Comparison of ENCODE assay signal across 8 cellular contexts in the genomic region with DNA sequence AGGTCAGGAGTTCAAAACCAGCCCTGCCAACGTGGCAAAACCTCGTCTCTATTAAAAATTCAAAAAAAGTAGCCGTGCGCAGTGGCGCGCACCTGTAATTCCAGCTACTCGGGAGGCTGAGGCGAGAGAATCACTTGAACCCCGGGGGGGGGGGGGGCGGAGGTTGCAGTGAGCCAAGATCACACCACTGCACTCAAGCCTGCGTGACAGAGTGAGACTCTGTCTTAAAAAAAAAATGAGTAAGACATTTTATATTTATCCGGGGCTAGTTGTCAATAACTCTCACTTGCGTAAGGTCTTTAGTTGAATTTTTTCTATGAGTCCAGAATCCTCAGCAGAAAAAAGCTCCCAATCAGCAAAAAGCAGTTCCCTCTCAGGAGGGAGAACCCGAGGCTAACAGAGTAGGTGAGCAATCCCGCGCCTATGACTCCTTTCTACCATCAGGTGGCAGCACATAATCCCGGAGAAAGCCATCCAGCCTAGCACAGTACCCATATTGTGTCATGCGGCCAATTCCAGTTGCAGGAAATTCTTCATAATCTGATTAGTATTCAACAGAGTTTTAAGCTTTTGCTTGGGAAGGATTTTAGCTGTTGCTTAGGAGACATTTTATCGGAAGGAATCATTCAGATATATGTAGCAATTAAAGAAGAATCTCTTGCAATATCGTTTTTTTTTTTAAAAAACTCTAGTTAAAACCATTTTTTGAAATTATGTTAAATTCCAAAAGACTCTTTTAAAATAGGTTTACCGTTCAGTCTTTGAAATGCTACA. TPM values are rescaled to one million over a fixed set of nuclear protein-coding genes. Genes with fewer than 3 reads are reported as not detected.
A peak's percentile ranks its signal among the peaks of the same experiment; 100 is the strongest.
DNase-seq lines count a peak whose midpoint lies in the region; ATAC-seq and TF ChIP-seq lines count a peak whose summit lies in the region.

No MANE protein-coding gene starts in this region.

- peak overlapping the region; percentile 63 for H3K9ac ChIP-seq in mesenchymal stem cell (ENCODE audit: low read length)

- H3K4me2 ChIP-seq in mesenchymal stem cell (ENCODE audit: low read length, poor library complexity, severe bottlenecking) = no peak overlapping the region

- peak; percentile 99 for ATAC-seq in GM19468 (IDR thresholded peaks at IDR 0.05; ENCODE audit: extremely low read depth, unreplicated experiment)
- peak; percentile 98 for ATAC-seq in HG03565 (IDR thresholded peaks at IDR 0.05; ENCODE audit: unreplicated experiment)

- H4K91ac ChIP-seq in mesenchymal stem cell (ENCODE audit: low read length) = no peak overlapping the region

- no peak overlapping the region for H3K23ac ChIP-seq in mesenchymal stem cell (ENCODE audit: low read length in 2 of 2)

- no peaks in the 10 kb centered on the region for H3K4me1 ChIP-seq in effector memory CD4-positive, alpha-beta T cell (ENCODE audit: control insufficient read depth, insufficient read depth, low read length, poor library complexity, severe bottlenecking)
- H3K4me1 ChIP-seq in mesenchymal stem cell (ENCODE audit: control insufficient read depth, insufficient read depth, low read depth, low read length) = peaks cover 2% of the 10 kb centered on the region

- no peak overlapping the region for H2BK5ac ChIP-seq in mesenchymal stem cell (ENCODE audit: low read depth, low read length, poor library complexity, severe bottlenecking)

- no peak overlapping the region for H2BK15ac ChIP-seq in mesenchymal stem cell (ENCODE audit: low read depth, poor library complexity, severe bottlenecking)

- H2BK12ac ChIP-seq in mesenchymal stem cell (ENCODE audit: low read length in 2 of 2) = no peak overlapping the region

- H3K14ac ChIP-seq in mesenchymal stem cell (ENCODE audit: low read length in 2 of 2) = no peak overlapping the region

- H3K27ac ChIP-seq in effector memory CD4-positive, alpha-beta T cell (ENCODE audit: insufficient read depth, low read length, poor library complexity, severe bottlenecking) = no peak overlapping the region
- H3K27ac ChIP-seq in mesenchymal stem cell (ENCODE audit: low read length, poor library complexity, severe bottlenecking) = no peak overlapping the region

- TF ChIP-seq CTCF in Calu3 (IDR thresholded peaks at IDR 0.05; ENCODE audit: unreplicated experiment) = peak; percentile 48

- BruUV-seq in Calu3 (replicated peaks; lab: Mats Ljungman, UMichigan) = no TSS peak

- H3K27ac Mint-ChIP-seq in Calu3 (ENCODE audit: unreplicated experiment) = no peak overlapping the region
- no peak overlapping the region for H3K27ac Mint-ChIP-seq in activated CD4-positive, alpha-beta memory T cell treated with anti-CD3 and anti-CD28 coated beads, Interleukin-2, amount 10 ng/mL, durations not matched to agents 7 days and 5 days

- H3K27me3 ChIP-seq in effector memory CD4-positive, alpha-beta T cell (replicated peaks; ENCODE audit: control insufficient read depth, insufficient read depth, low read length, poor library complexity, severe bottlenecking) = no peaks in the 10 kb centered on the region
- H3K27me3 ChIP-seq in mesenchymal stem cell (ENCODE audit: control insufficient read depth in 1 of 2, insufficient read depth in 1 of 2, low read length in 2 of 2) = no peaks in the 10 kb centered on the region

- H2AFZ ChIP-seq in mesenchymal stem cell (ENCODE audit: low read depth, low read length) = no peak overlapping the region

- H3K27me3 Mint-ChIP-seq in Calu3 (ENCODE audit: unreplicated experiment) = no peaks in the 10 kb centered on the region
- H3K27me3 Mint-ChIP-seq in activated CD4-positive, alpha-beta memory T cell treated with anti-CD3 and anti-CD28 coated beads, Interleukin-2, amount 10 ng/mL, durations not matched to agents 7 days and 5 days = peaks cover 14% of the 10 kb centered on the region

- H4K8ac ChIP-seq in mesenchymal stem cell (ENCODE audit: low read length) = no peak overlapping the region

- 59% methylated on average over 16 of the region's 21 CpGs for WGBS in mesenchymal stem cell

- no peaks in the 10 kb centered on the region for H3K9me3 ChIP-seq in effector memory CD4-positive, alpha-beta T cell (ENCODE audit: control insufficient read depth, low read length)
- no peaks in the 10 kb centered on the region for H3K9me3 ChIP-seq in mesenchymal stem cell (ENCODE audit: control insufficient read depth, low read length)

- intact Hi-C loops in Calu3 (cut with micrococcal nuclease; ENCODE audit: unreplicated experiment) = loop anchor here (1.0 to 10.0 kb wide), 3 partner anchors 73 to 200 kb away; no protein-coding TSS in a partner anchor

- CTCF ChIA-PET in Calu3 (lab: Charles Lee) = interaction anchor here (0.6 to 3.4 kb wide), 9 partner anchors 17 to 1998 kb away, joined by 3 to 46 read pairs (median 4); partner anchors contain the start of genes IDH1 and PIKFYVE
- CTCF ChIA-PET in activated CD4-positive, alpha-beta memory T cell treated with anti-CD3 and anti-CD28 coated beads, Interleukin-2, amount 10 ng/mL, durations not matched to agents 7 days and 5 days (lab: Charles Lee) = interaction anchor here (0.6 to 2.9 kb wide), 23 partner anchors 7 to 459 kb away, joined by 3 to 32 read pairs (median 4); partner anchors contain the start of genes C2orf80, IDH1 and PIKFYVE

- no peak overlapping the region for H2AK5ac ChIP-seq in mesenchymal stem cell (ENCODE audit: low read length, severe bottlenecking)

- H3K79me1 ChIP-seq in mesenchymal stem cell (replicated peaks; ENCODE audit: low read length, poor library complexity, severe bottlenecking) = no peaks in the 10 kb centered on the region

- H3K18ac ChIP-seq in mesenchymal stem cell (ENCODE audit: low read depth in 1 of 2, low read length in 2 of 2) = no peak overlapping the region

- no peak overlapping the region for H3K4ac ChIP-seq in mesenchymal stem cell (ENCODE audit: low read depth in 1 of 2, low read length in 2 of 2)

- H3K4me1 Mint-ChIP-seq in Calu3 (ENCODE audit: low read depth, unreplicated experiment) = peaks cover 22% of the 10 kb centered on the region
- no peaks in the 10 kb centered on the region for H3K4me1 Mint-ChIP-seq in activated CD4-positive, alpha-beta memory T cell treated with anti-CD3 and anti-CD28 coated beads, Interleukin-2, amount 10 ng/mL, durations not matched to agents 7 days and 5 days

- H3K36me3 ChIP-seq in effector memory CD4-positive, alpha-beta T cell (ENCODE audit: control insufficient read depth, insufficient read depth, low read length) = no peaks in the 10 kb centered on the region
- no peaks in the 10 kb centered on the region for H3K36me3 ChIP-seq in mesenchymal stem cell (ENCODE audit: control insufficient read depth in 1 of 2, insufficient read depth in 2 of 2, low read depth in 1 of 2, low read length in 2 of 2)

- DNase-seq in Calu3 = peak; percentile 82
- peak; percentile 67 for DNase-seq in NCI-H748 treated with DMSO at 0.1 percent for 48 hours (lab: John Stamatoyannopoulos, UW)
- DNase-seq in activated CD4-positive, alpha-beta memory T cell treated with anti-CD3 and anti-CD28 coated beads, Interleukin-2, amount 10 ng/mL, durations not matched to agents 7 days and 5 days = peak; percentile 59
- DNase-seq in effector memory CD4-positive, alpha-beta T cell = peak; percentile 6 to 20 (median 12)
- peak; percentile 73 for DNase-seq in mesenchymal stem cell
- DNase-seq in stimulated activated CD8-positive, alpha-beta memory T cell treated with anti-CD3 and anti-CD28 coated beads, Interleukin-2, amount 100 ng/mL, for 1 hour (ENCODE audit: low read depth in 2 of 2) = peak; percentile 20 to 28

- H2BK120ac ChIP-seq in mesenchymal stem cell (ENCODE audit: low read depth, low read length) = no peak overlapping the region

- H3K4me3 Mint-ChIP-seq in Calu3 (ENCODE audit: low read depth, unreplicated experiment) = no peak overlapping the region
- no peak overlapping the region for H3K4me3 Mint-ChIP-seq in activated CD4-positive, alpha-beta memory T cell treated with anti-CD3 and anti-CD28 coated beads, Interleukin-2, amount 10 ng/mL, durations not matched to agents 7 days and 5 days

- no peak overlapping the region for H3K4me3 ChIP-seq in effector memory CD4-positive, alpha-beta T cell (ENCODE audit: insufficient read depth, low read depth, low read length, poor library complexity, severe bottlenecking)
- no peak overlapping the region for H3K4me3 ChIP-seq in mesenchymal stem cell (ENCODE audit: insufficient read depth in 1 of 2, low read depth in 1 of 2, low read length in 2 of 2)

- H3K9me3 Mint-ChIP-seq in Calu3 (ENCODE audit: low read depth, unreplicated experiment) = no peaks in the 10 kb centered on the region
- H3K9me3 Mint-ChIP-seq in activated CD4-positive, alpha-beta memory T cell treated with anti-CD3 and anti-CD28 coated beads, Interleukin-2, amount 10 ng/mL, durations not matched to agents 7 days and 5 days = no peaks in the 10 kb centered on the region

- POLR2A ChIA-PET in activated CD4-positive, alpha-beta memory T cell treated with anti-CD3 and anti-CD28 coated beads, Interleukin-2, amount 10 ng/mL, durations not matched to agents 7 days and 5 days (lab: Charles Lee) = interaction anchor here (0.7 kb wide), 3 partner anchors 78 to 549 kb away, joined by 3 read pairs; no protein-coding TSS in a partner anchor

- H3K36me3 Mint-ChIP-seq in Calu3 (ENCODE audit: insufficient read depth, unreplicated experiment) = no peaks in the 10 kb centered on the region
- no peaks in the 10 kb centered on the region for H3K36me3 Mint-ChIP-seq in activated CD4-positive, alpha-beta memory T cell treated with anti-CD3 and anti-CD28 coated beads, Interleukin-2, amount 10 ng/mL, durations not matched to agents 7 days and 5 days (ENCODE audit: low read depth)

RNA-seq across cellular contexts. Expression of gene CRYGA, which starts 11.9 kb away (rescaled TPM):
- total RNA-seq in Calu3 (2022) = not detected in 2 replicates
- not detected for total RNA-seq in activated CD4-positive, alpha-beta memory T cell treated with anti-CD3 and anti-CD28 coated beads, Interleukin-2, amount 10 ng/mL, durations not matched to agents 7 days and 5 days
- not detected for polyA plus RNA-seq in mesenchymal stem cell (2013, experiment 1 of 2)
- polyA plus RNA-seq in mesenchymal stem cell (2013, experiment 2 of 2) = not detected

RNA-seq across cellular contexts. Expression of gene C2orf80, which starts 14.6 kb away (rescaled TPM):
- not detected in 2 replicates for total RNA-seq in Calu3 (2022)
- total RNA-seq in activated CD4-positive, alpha-beta memory T cell treated with anti-CD3 and anti-CD28 coated beads, Interleukin-2, amount 10 ng/mL, durations not matched to agents 7 days and 5 days = not detected
- polyA plus RNA-seq in mesenchymal stem cell (2013, experiment 1 of 2) = not detected
- polyA plus RNA-seq in mesenchymal stem cell (2013, experiment 2 of 2) = not detected

RNA-seq across cellular contexts. Expression of gene CRYGB, which starts 29.3 kb away (rescaled TPM):
- not detected in 2 replicates for total RNA-seq in Calu3 (2022)
- not detected for total RNA-seq in activated CD4-positive, alpha-beta memory T cell treated with anti-CD3 and anti-CD28 coated beads, Interleukin-2, amount 10 ng/mL, durations not matched to agents 7 days and 5 days
- not detected for polyA plus RNA-seq in mesenchymal stem cell (2013, experiment 1 of 2)
- polyA plus RNA-seq in mesenchymal stem cell (2013, experiment 2 of 2) = not detected

RNA-seq across cellular contexts. Expression of gene CRYGC, which starts 45.6 kb away (rescaled TPM):
- total RNA-seq in Calu3 (2022) = not detected in 2 replicates
- total RNA-seq in activated CD4-positive, alpha-beta memory T cell treated with anti-CD3 and anti-CD28 coated beads, Interleukin-2, amount 10 ng/mL, durations not matched to agents 7 days and 5 days = not detected
- not detected for polyA plus RNA-seq in mesenchymal stem cell (2013, experiment 1 of 2)
- not detected for polyA plus RNA-seq in mesenchymal stem cell (2013, experiment 2 of 2)

RNA-seq across cellular contexts. Expression of gene CRYGD, which starts 50.9 kb away (rescaled TPM):
- total RNA-seq in Calu3 (2022) = not detected in 2 replicates
- not detected for total RNA-seq in activated CD4-positive, alpha-beta memory T cell treated with anti-CD3 and anti-CD28 coated beads, Interleukin-2, amount 10 ng/mL, durations not matched to agents 7 days and 5 days
- polyA plus RNA-seq in mesenchymal stem cell (2013, experiment 1 of 2) = not detected
- polyA plus RNA-seq in mesenchymal stem cell (2013, experiment 2 of 2) = not detected

Comparison
In these comparisons a context has a peak if more than half of its experiments do, and no peak if none do; other contexts are left out.
1. DNase-seq: peak in every context shown above with its lines; median percentile 82 in Calu3; 73 in mesenchymal stem cell; 67 in NCI-H748 treated with DMSO at 0.1 percent for 48 hours; 59 in activated CD4-positive, alpha-beta memory T cell treated with anti-CD3 and anti-CD28 coated beads, Interleukin-2, amount 10 ng/mL, durations not matched to agents 7 days and 5 days; 24 in stimulated activated CD8-positive, alpha-beta memory T cell treated with anti-CD3 and anti-CD28 coated beads, Interleukin-2, amount 100 ng/mL, for 1 hour; 12 in effector memory CD4-positive, alpha-beta T cell.